ENCODE assay signal across 9 cellular contexts in genomic region chrX:150828785-150829184, GRCh38.
"Had no signal": no experiment of that assay in that cellular context is flagged by ENCODE, and none has a peak within 500 bp of the region (broad histone marks: within the 10 kb centered on the region; RNA-seq: fewer than 3 reads in every experiment).

No MANE protein-coding gene starts in this region.

- H3K27me3 Mint-ChIP-seq: IgD-negative memory B cell had no signal

- H3K9me3 Mint-ChIP-seq: HFFc6 had no signal

- H3K27ac Mint-ChIP-seq: HFFc6, IgD-negative memory B cell had no signal

- DNase-seq: GM23248, GOT3, H7, HFFc6, KBM-7 had no signal

- H3K4me1 ChIP-seq: HAP-1 had no signal

- ATAC-seq: HCT116 had no signal

- H3K9me3 ChIP-seq: HAP-1 had no signal

- H3K4me3 Mint-ChIP-seq: HFFc6, IgD-negative memory B cell had no signal

- H2AFZ ChIP-seq: GM23248 had no signal

- H3K4me3 ChIP-seq: GM23248, HAP-1 had no signal

- H3K9ac ChIP-seq: GM23248 had no signal

- H3K27ac ChIP-seq: GM23248, HL-60 had no signal

- H3K4me1 Mint-ChIP-seq: IgD-negative memory B cell had no signal
